8 cellular contexts compared by ENCODE assay signal in the genomic region with DNA sequence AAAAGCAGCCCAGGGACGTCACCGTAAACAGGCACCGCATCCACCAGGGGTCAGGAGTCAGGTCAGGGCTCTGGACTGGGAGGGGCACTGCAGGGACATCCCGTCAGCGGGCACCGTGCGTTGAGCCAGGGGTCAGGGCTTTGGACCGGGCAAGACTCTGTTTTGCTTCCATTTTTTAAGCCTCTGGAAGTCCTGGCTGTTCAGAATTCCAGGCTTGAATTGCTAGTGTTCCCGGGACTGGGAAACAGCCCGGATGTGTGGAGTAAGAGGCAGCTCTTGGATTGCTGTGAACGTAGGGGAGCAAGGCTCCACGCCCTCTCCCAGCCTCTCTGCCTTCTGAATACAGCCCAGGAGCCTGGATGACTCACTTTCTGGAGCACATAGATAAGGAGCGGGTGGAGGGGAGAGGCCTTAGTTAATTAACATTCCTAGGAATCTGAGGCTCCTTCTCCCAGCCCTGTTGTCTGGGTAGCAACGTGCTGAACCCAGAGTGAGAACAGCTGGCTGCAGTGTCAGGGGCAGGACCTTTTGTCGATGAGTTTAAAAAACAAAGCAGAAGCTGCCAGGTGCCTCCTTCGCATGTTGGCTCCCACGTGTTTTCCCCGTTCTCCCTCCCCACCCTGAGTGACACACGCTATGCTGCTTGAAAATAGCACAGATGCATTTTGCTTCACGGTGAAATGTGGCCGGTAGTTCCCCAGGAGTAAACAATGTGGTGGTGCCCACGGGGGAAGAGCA. TPM values are rescaled to one million over a fixed set of nuclear protein-coding genes. Genes with fewer than 3 reads are reported as not detected.
DNase-seq lines count a peak whose midpoint lies in the region; ATAC-seq and TF ChIP-seq lines count a peak whose summit lies in the region.

No MANE protein-coding gene starts in this region.

- H3K27ac ChIP-seq in duodenal mucosa (ENCODE audit: low read depth, low read length) (peak overlapping the region; percentile 70), suprapubic skin (peak overlapping the region; percentile 88)

- TF ChIP-seq CTCF in lower leg skin (IDR thresholded peaks at IDR 0.05) (no peak), suprapubic skin (IDR thresholded peaks at IDR 0.05) (no peak)

- H3K4me1 ChIP-seq in NT2/D1 (ENCODE audit: insufficient read depth, insufficient read length) (peaks cover 29% of the 10 kb centered on the region), duodenal mucosa (ENCODE audit: control insufficient read depth in 1 of 2, insufficient read depth in 2 of 2, low read length in 2 of 2) (peaks cover 16 to 17% of the 10 kb centered on the region in 2 donors), suprapubic skin (peaks cover 25% of the 10 kb centered on the region)

- intact Hi-C loops in lower leg skin (cut with DNase I; ENCODE audit: low total_unique reads): no loop called here

- 15 to 20% methylated on average over 21 of the region's 22 CpGs for WGBS in lower leg skin, 2 donors
- 21% methylated on average over 16 of the region's 22 CpGs for WGBS in suprapubic skin

- DNase-seq in NCI-H2081 (lab: John Stamatoyannopoulos, UW) (peak; percentile 35 to 78), NCI-H2081 treated with DMSO at 0.1 percent for 48 hours (lab: John Stamatoyannopoulos, UW) (no peak), NT2/D1 (ENCODE audit: low read depth, low spot score) (peak; percentile 96), lower leg skin (ENCODE audit: low spot score in 2 of 2) (peak; percentile 90 to 95), suprapubic skin (ENCODE audit: low spot score in 2 of 2) (peak; percentile 86 to 90), NCI-H1105 treated with DMSO at 0.1 percent for 48 hours (lab: John Stamatoyannopoulos, UW) (no peak)

- H3K9me3 ChIP-seq in NT2/D1 (ENCODE audit: insufficient read depth, low read length) (no peaks in the 10 kb centered on the region), duodenal mucosa (ENCODE audit: control insufficient read depth in 1 of 2, low read length in 2 of 2) (no peaks in the 10 kb centered on the region), suprapubic skin (no peaks in the 10 kb centered on the region)

- H3K9ac ChIP-seq in NT2/D1 (ENCODE audit: insufficient read length, low read depth): peak overlapping the region; percentile 66
- H3K9ac ChIP-seq in duodenal mucosa (ENCODE audit: low read depth in 1 of 2, low read length in 2 of 2): peak overlapping the region in 1 of 2 donors; percentile 37

- peak; percentile 77 for ATAC-seq in HG02571 (IDR thresholded peaks at IDR 0.05; ENCODE audit: unreplicated experiment)

- H3K27me3 ChIP-seq in NT2/D1 (ENCODE audit: insufficient read depth, insufficient read length) (no peaks in the 10 kb centered on the region), duodenal mucosa (ENCODE audit: control insufficient read depth in 1 of 2, insufficient read depth in 2 of 2, low read length in 2 of 2) (no peaks in the 10 kb centered on the region), suprapubic skin (no peaks in the 10 kb centered on the region)

- no peak overlapping the region for H3K4me3 ChIP-seq in NT2/D1 (ENCODE audit: insufficient read length, low read depth)
- H3K4me3 ChIP-seq in duodenal mucosa (ENCODE audit: low read depth in 1 of 2, low read length in 2 of 2): peak overlapping the region; percentile 11 to 40
- H3K4me3 ChIP-seq in lower leg skin (ENCODE audit: low read depth, poor library complexity, severe bottlenecking): no peak overlapping the region
- H3K4me3 ChIP-seq in suprapubic skin: peak overlapping the region; percentile 21

- no peaks in the 10 kb centered on the region for H3K36me3 ChIP-seq in NT2/D1 (ENCODE audit: insufficient read depth, insufficient read length, low read length)
- no peaks in the 10 kb centered on the region for H3K36me3 ChIP-seq in duodenal mucosa (ENCODE audit: control insufficient read depth in 1 of 2, insufficient read depth in 2 of 2, low read length in 2 of 2)
- H3K36me3 ChIP-seq in suprapubic skin: no peaks in the 10 kb centered on the region

- no peak for TF ChIP-seq POLR2A in lower leg skin (IDR thresholded peaks at IDR 0.05)
- TF ChIP-seq POLR2A in suprapubic skin (IDR thresholded peaks at IDR 0.05): no peak

- TF ChIP-seq EP300 in suprapubic skin (IDR thresholded peaks at IDR 0.05): no peak

RNA-seq across cellular contexts. Expression of a gene that starts 21.9 kb away (rescaled TPM):
- total RNA-seq in lower leg skin (10 to 100 TPM; 23.3 to 35.5 (median 31.1) TPM), suprapubic skin (10 to 100 TPM; 22.8 to 51.0 (median 39.8) TPM)

Comparison
In these comparisons a context has a peak if more than half of its experiments do, and no peak if none do; other contexts are left out.
1. DNase-seq: peak in NCI-H2081 (2 of 2), NT2/D1 (single experiment), lower leg skin (2 of 2) and suprapubic skin (2 of 2); none in NCI-H2081 treated with DMSO at 0.1 percent for 48 hours (single experiment) and NCI-H1105 treated with DMSO at 0.1 percent for 48 hours (single experiment).
2. H3K4me3 ChIP-seq: peak in duodenal mucosa (2 of 2) and suprapubic skin (single experiment); none in NT2/D1 (single experiment) and lower leg skin (single experiment).